8 cellular contexts compared by ENCODE assay signal in the genomic region with DNA sequence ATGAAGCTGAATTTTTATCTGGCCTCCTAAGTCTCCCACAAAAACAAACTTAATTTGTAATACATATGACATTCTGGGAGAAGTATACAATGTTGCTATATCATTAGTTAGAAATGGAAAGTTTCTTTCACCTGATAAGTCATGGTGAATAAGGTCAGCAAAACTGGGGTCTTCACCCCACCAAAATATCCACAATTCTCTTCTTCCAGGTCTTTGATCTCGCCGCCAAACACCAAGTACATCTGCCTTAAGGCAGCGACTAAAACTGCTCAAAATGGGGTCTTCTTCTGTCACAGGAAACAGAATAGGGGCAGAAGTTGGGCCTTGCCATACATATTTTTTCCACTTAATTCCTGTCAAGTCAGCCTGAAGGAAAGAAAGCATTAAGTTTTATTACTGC. TPM values are rescaled to one million over a fixed set of nuclear protein-coding genes. Genes with fewer than 3 reads are reported as not detected.
DNase-seq lines count a peak whose midpoint lies in the region; ATAC-seq and TF ChIP-seq lines count a peak whose summit lies in the region.

No MANE protein-coding gene starts in this region.

- POLR2A ChIA-PET in SK-N-SH (lab: Yijun Ruan, JAX), result no interaction called here
- POLR2A ChIA-PET in activated CD4-positive, alpha-beta memory T cell treated with anti-CD3 and anti-CD28 coated beads for 36 hours (lab: Charles Lee), result no interaction called here

- no peak for TF ChIP-seq RAD21 in SK-N-SH (IDR thresholded peaks at IDR 0.05; ENCODE audit: low read length)

- H3K36me3 ChIP-seq in SK-N-SH (replicated peaks in 1 of 2; ENCODE audit: control insufficient read depth in 1 of 2, insufficient read depth in 2 of 2, low read length in 1 of 2), result peaks cover 32% of the 10 kb centered on the region in 2 experiments

- peak overlapping the region; percentile 81 to 95; a peak in 3 of 4 replicates for H3K4me3 ChIP-seq in SK-N-SH (ENCODE audit: low read depth in 2 of 2, low read length in 1 of 2)

- peak overlapping the region; percentile 76 for H3K9ac ChIP-seq in SK-N-SH

- WGBS in SK-N-SH (ENCODE audit: low lambda C conversion rate), result 84% methylated on average over 3 of the region's 3 CpGs

- no peak for DNase-seq in SK-N-SH
- DNase-seq in activated CD4-positive, alpha-beta memory T cell treated with anti-CD3 and anti-CD28 coated beads for 36 hours, result no peak
- no peak for DNase-seq in foreskin keratinocyte
- peak in 1 of 2 donors; percentile 41 for DNase-seq in stimulated activated effector memory CD8-positive, alpha-beta T cell treated with anti-CD3 and anti-CD28 coated beads, Interleukin-12 subunit alpha, Interleukin-12 subunit beta, amount 100 ng/mL, for 72 hours (ENCODE audit: low spot score in 2 of 2)
- no peak for DNase-seq in left colon

- H3K27me3 ChIP-seq in SK-N-SH (ENCODE audit: insufficient read depth) (no peaks in the 10 kb centered on the region), foreskin keratinocyte (no peaks in the 10 kb centered on the region)

- peaks cover 18 to 22% of the 10 kb centered on the region in 2 experiments; a peak in 3 of 4 replicates for H3K4me1 ChIP-seq in SK-N-SH (ENCODE audit: control insufficient read depth in 1 of 2, insufficient read depth in 2 of 2, low read depth in 1 of 2, low read length in 1 of 2)
- H3K4me1 ChIP-seq in foreskin keratinocyte, result peaks cover 23% of the 10 kb centered on the region

- H3K9me3 Mint-ChIP-seq in activated CD4-positive, alpha-beta memory T cell treated with anti-CD3 and anti-CD28 coated beads for 36 hours, result no peaks in the 10 kb centered on the region
- H3K9me3 Mint-ChIP-seq in stimulated activated effector memory CD8-positive, alpha-beta T cell treated with anti-CD3 and anti-CD28 coated beads, Interleukin-12 subunit alpha, Interleukin-12 subunit beta, amount 100 ng/mL, for 72 hours, result no peaks in the 10 kb centered on the region

- TF ChIP-seq CTCF in SK-N-SH (IDR thresholded peaks at IDR 0.05), result no peak
- no peak for TF ChIP-seq CTCF in foreskin keratinocyte (conservative IDR thresholded peaks at IDR 0.05)

- peak overlapping the region; percentile 91 for H3K4me3 Mint-ChIP-seq in activated CD4-positive, alpha-beta memory T cell treated with anti-CD3 and anti-CD28 coated beads for 36 hours
- peak overlapping the region; percentile 89 for H3K4me3 Mint-ChIP-seq in stimulated activated effector memory CD8-positive, alpha-beta T cell treated with anti-CD3 and anti-CD28 coated beads, Interleukin-12 subunit alpha, Interleukin-12 subunit beta, amount 100 ng/mL, for 72 hours

- no peaks in the 10 kb centered on the region for H3K9me3 ChIP-seq in SK-N-SH

- intact Hi-C loops in activated CD4-positive, alpha-beta memory T cell treated with anti-CD3 and anti-CD28 coated beads for 36 hours (cut with micrococcal nuclease), result loop anchor here (5.0 to 10.0 kb wide), 2 partner anchors 56 to 88 kb away; no protein-coding TSS in a partner anchor
- intact Hi-C loops in left colon (cut with DNase I, micrococcal nuclease), result loop anchor here in 1 of 2 donors (5.0 to 10.0 kb wide), 2 partner anchors 136 to 198 kb away; a partner anchor contains a TSS

- ATAC-seq in SK-N-SH treated with all-trans-retinoic acid at 6 μM for 48 hours, result no peak
- no peak for ATAC-seq in foreskin keratinocyte
- ATAC-seq in stimulated activated effector memory CD8-positive, alpha-beta T cell treated with anti-CD3 and anti-CD28 coated beads, Interleukin-12 subunit alpha, Interleukin-12 subunit beta, amount 100 ng/mL, for 72 hours, result no peak
- no peak for ATAC-seq in esophagus mucosa
- ATAC-seq in left colon, result no peak
- no peak for ATAC-seq in GM21528 (IDR thresholded peaks at IDR 0.05; ENCODE audit: low FRiP score, unreplicated experiment)

- peaks cover 20% of the 10 kb centered on the region for H3K36me3 Mint-ChIP-seq in activated CD4-positive, alpha-beta memory T cell treated with anti-CD3 and anti-CD28 coated beads for 36 hours
- H3K36me3 Mint-ChIP-seq in stimulated activated effector memory CD8-positive, alpha-beta T cell treated with anti-CD3 and anti-CD28 coated beads, Interleukin-12 subunit alpha, Interleukin-12 subunit beta, amount 100 ng/mL, for 72 hours, result peaks cover 78% of the 10 kb centered on the region

- H3K27ac Mint-ChIP-seq in activated CD4-positive, alpha-beta memory T cell treated with anti-CD3 and anti-CD28 coated beads for 36 hours, result no peak overlapping the region
- peak overlapping the region; percentile 98 for H3K27ac Mint-ChIP-seq in stimulated activated effector memory CD8-positive, alpha-beta T cell treated with anti-CD3 and anti-CD28 coated beads, Interleukin-12 subunit alpha, Interleukin-12 subunit beta, amount 100 ng/mL, for 72 hours

- no peak for TF ChIP-seq EP300 in SK-N-SH (IDR thresholded peaks at IDR 0.05; ENCODE audit: borderline replicate concordance in 1 of 2, low read depth in 1 of 2, low read length in 1 of 2)

- peaks cover 68% of the 10 kb centered on the region for H4K20me1 ChIP-seq in SK-N-SH (ENCODE audit: insufficient read depth)

- CTCF ChIA-PET in SK-N-SH (lab: Yijun Ruan, JAX), result interaction anchor here (1.2 to 1.4 kb wide), 3 partner anchors 10 to 47 kb away, joined by 3 to 5 read pairs (median 4); no protein-coding TSS in a partner anchor
- CTCF ChIA-PET in activated CD4-positive, alpha-beta memory T cell treated with anti-CD3 and anti-CD28 coated beads for 36 hours (lab: Charles Lee), result interaction anchor here (1.0 kb wide), 1 partner anchor 40 kb away, joined by 4 read pairs; no protein-coding TSS in a partner anchor

- H3K4me2 ChIP-seq in SK-N-SH, result peak overlapping the region; percentile 78

- H3K27me3 Mint-ChIP-seq in activated CD4-positive, alpha-beta memory T cell treated with anti-CD3 and anti-CD28 coated beads for 36 hours, result no peaks in the 10 kb centered on the region

- H2AFZ ChIP-seq in SK-N-SH (ENCODE audit: low read depth), result no peak overlapping the region

- peaks cover 76% of the 10 kb centered on the region for H3K79me2 ChIP-seq in SK-N-SH (ENCODE audit: insufficient read depth)

- H3K4me1 Mint-ChIP-seq in activated CD4-positive, alpha-beta memory T cell treated with anti-CD3 and anti-CD28 coated beads for 36 hours (ENCODE audit: low read depth), result peaks cover 50% of the 10 kb centered on the region
- H3K4me1 Mint-ChIP-seq in stimulated activated effector memory CD8-positive, alpha-beta T cell treated with anti-CD3 and anti-CD28 coated beads, Interleukin-12 subunit alpha, Interleukin-12 subunit beta, amount 100 ng/mL, for 72 hours, result peaks cover 60% of the 10 kb centered on the region

- peaks cover 22% of the 10 kb centered on the region for H3F3A ChIP-seq in SK-N-SH (replicated peaks; ENCODE audit: insufficient read depth)

- no peaks in the 10 kb centered on the region for H3K9me2 ChIP-seq in SK-N-SH

- peak overlapping the region in 1 of 2 experiments; percentile 74; a peak in 2 of 4 replicates for H3K27ac ChIP-seq in SK-N-SH (ENCODE audit: low read depth in 2 of 2, low read length in 1 of 2)
- peak overlapping the region; percentile 6 for H3K27ac ChIP-seq in foreskin keratinocyte

TF ChIP-seq in SK-N-SH, 30 proteins besides CTCF, POLR2A, EP300 and RAD21:
- TF ChIP-seq FOXM1 (IDR thresholded peaks at IDR 0.05; ENCODE audit: low read depth) (no peak), MXI1 (IDR thresholded peaks at IDR 0.05; ENCODE audit: low read depth, low read length) (no peak), YY1 (IDR thresholded peaks at IDR 0.05; ENCODE audit: low read depth) (no peak), SMC3 (IDR thresholded peaks at IDR 0.05; ENCODE audit: low read depth, low read length) (no peak), MEF2A (IDR thresholded peaks at IDR 0.05; ENCODE audit: borderline replicate concordance, low read depth) (no peak), SIN3A (IDR thresholded peaks at IDR 0.05; ENCODE audit: borderline replicate concordance, low read depth, low read length) (no peak)
- TF ChIP-seq, protein P1, sequence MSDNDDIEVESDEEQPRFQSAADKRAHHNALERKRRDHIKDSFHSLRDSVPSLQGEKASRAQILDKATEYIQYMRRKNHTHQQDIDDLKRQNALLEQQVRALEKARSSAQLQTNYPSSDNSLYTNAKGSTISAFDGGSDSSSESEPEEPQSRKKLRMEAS (IDR thresholded peaks at IDR 0.05; ENCODE audit: low read depth), result no peak

TF ChIP-seq in SK-N-SH treated with all-trans-retinoic acid at 6 μM for 48 hours, 23 proteins besides CTCF, POLR2A, EP300 and RAD21 (continues in another document):
- TF ChIP-seq, protein P2, sequence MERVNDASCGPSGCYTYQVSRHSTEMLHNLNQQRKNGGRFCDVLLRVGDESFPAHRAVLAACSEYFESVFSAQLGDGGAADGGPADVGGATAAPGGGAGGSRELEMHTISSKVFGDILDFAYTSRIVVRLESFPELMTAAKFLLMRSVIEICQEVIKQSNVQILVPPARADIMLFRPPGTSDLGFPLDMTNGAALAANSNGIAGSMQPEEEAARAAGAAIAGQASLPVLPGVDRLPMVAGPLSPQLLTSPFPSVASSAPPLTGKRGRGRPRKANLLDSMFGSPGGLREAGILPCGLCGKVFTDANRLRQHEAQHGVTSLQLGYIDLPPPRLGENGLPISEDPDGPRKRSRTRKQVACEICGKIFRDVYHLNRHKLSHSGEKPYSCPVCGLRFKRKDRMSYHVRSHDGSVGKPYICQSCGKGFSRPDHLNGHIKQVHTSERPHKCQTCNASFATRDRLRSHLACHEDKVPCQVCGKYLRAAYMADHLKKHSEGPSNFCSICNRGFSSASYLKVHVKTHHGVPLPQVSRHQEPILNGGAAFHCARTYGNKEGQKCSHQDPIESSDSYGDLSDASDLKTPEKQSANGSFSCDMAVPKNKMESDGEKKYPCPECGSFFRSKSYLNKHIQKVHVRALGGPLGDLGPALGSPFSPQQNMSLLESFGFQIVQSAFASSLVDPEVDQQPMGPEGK (CRISPR knock-in tag; IDR thresholded peaks at IDR 0.05; ENCODE audit: borderline replicate concordance), result no peak
- TF ChIP-seq ESRRG (CRISPR knock-in tag; IDR thresholded peaks at IDR 0.05), result no peak
- no peak for TF ChIP-seq OSR1 (CRISPR knock-in tag; IDR thresholded peaks at IDR 0.05)
- no peak for TF ChIP-seq GLIS3 (CRISPR knock-in tag; IDR thresholded peaks at IDR 0.05)
- no peak for TF ChIP-seq ZFP3 (CRISPR knock-in tag; IDR thresholded peaks at IDR 0.05)
- TF ChIP-seq RARB (CRISPR knock-in tag; IDR thresholded peaks at IDR 0.05), result no peak

RNA-seq across cellular contexts. Expression of a gene that starts 2.1 kb away (rescaled TPM):
- 6.3 and 9.2 TPM in 2 replicates for polyA plus RNA-seq in SK-N-SH (2012; rRNA removed)
- 8.7 and 9.3 TPM in 2 replicates for polyA plus RNA-seq in SK-N-SH (2012; cell fraction: cytosol; rRNA removed)
- 10.0 and 18.3 TPM in 2 replicates for polyA plus RNA-seq in SK-N-SH (2012; cell fraction: nucleus; rRNA removed)
- 10 to 100 TPM; 40.3 to 40.6 TPM for total RNA-seq in activated CD4-positive, alpha-beta memory T cell treated with anti-CD3 and anti-CD28 coated beads for 36 hours
- total RNA-seq in foreskin keratinocyte, result 38.0 and 39.8 TPM in 2 replicates
- 3.2 and 3.8 TPM in 2 replicates for polyA plus RNA-seq in foreskin keratinocyte
- total RNA-seq in esophagus mucosa, result 43.7 TPM
- total RNA-seq in left colon, result 10 to 100 TPM; 80.3 to 85.7 TPM
